In genomic region chr2:86078801-86079545, GRCh38 we compare ENCODE assay signal across 8 cellular contexts. TPM values are rescaled to one million over a fixed set of nuclear protein-coding genes. Genes with fewer than 3 reads are reported as not detected.
A peak's percentile ranks its signal among the peaks of the same experiment; 100 is the strongest.
DNase-seq lines count a peak whose midpoint lies in the region; ATAC-seq and TF ChIP-seq lines count a peak whose summit lies in the region.

No MANE protein-coding gene starts in this region.

- peak in 5 of 6 experiments; percentile 11 to 50 (median 27) for DNase-seq in stimulated activated naive CD4-positive, alpha-beta T cell (lab: John Stamatoyannopoulos, UW)
- DNase-seq in stimulated activated naive CD4-positive, alpha-beta T cell treated with Interleukin-2 at 50 U/mL for 16 hours (lab: John Stamatoyannopoulos, UW): no peak
- DNase-seq in NCI-H226: peak; percentile 37
- peak in 44 of 61 donors; percentile 10 to 82 (median 45) for DNase-seq in caudate nucleus (lab: John Stamatoyannopoulos, UW)
- no peak for DNase-seq in NOMO-1 (lab: John Stamatoyannopoulos, UW; ENCODE audit: unreplicated experiment in 2 of 2)

- H3K9ac ChIP-seq in liver (ENCODE audit: low read depth in 1 of 2, low read length in 2 of 2): no peak overlapping the region

- H3K4me1 ChIP-seq in liver (ENCODE audit: control insufficient read depth in 4 of 4, insufficient read depth in 4 of 4, low read length in 3 of 4): peaks cover 4 to 27% (median 20%) of the 10 kb centered on the region in 4 donors

- H3K27me3 ChIP-seq in liver (ENCODE audit: control insufficient read depth in 4 of 4, insufficient read depth in 4 of 4, low read length in 3 of 4): no peaks in the 10 kb centered on the region

- peak; percentile 90 to 93 for TF ChIP-seq RAD21 in liver (IDR thresholded peaks at IDR 0.05)

- WGBS in liver: 41% methylated on average over 7 of the region's 7 CpGs

- H3K36me3 ChIP-seq in liver (ENCODE audit: control insufficient read depth in 4 of 4, insufficient read depth in 3 of 4, low read depth in 1 of 4, low read length in 3 of 4): peaks cover 0 to 21% (median 10%) of the 10 kb centered on the region in 4 donors

- no peak overlapping the region for H3K4me3 ChIP-seq in liver (ENCODE audit: low read depth in 1 of 3, low read length in 3 of 3)

- no peaks in the 10 kb centered on the region for H3K9me3 ChIP-seq in liver (ENCODE audit: control insufficient read depth in 4 of 4, low read length in 3 of 4)

- H3K27ac ChIP-seq in caudate nucleus (ENCODE audit: low read depth, low read length) (no peak overlapping the region), liver (ENCODE audit: low read depth in 1 of 2, low read length in 2 of 2) (no peak overlapping the region)

- no peak for ATAC-seq in HG03457 (IDR thresholded peaks at IDR 0.05; ENCODE audit: unreplicated experiment)
- no peak for ATAC-seq in HG03354 (IDR thresholded peaks at IDR 0.05; ENCODE audit: poor library complexity, severe bottlenecking, unreplicated experiment)

- peak; percentile 58 for TF ChIP-seq CTCF in liver (IDR thresholded peaks at IDR 0.05; ENCODE audit: low read depth, low read length, missing input control)

TF ChIP-seq in liver, 16 proteins besides CTCF, POLR2A, EP300 and RAD21:
- TF ChIP-seq NR2F2 (IDR thresholded peaks at IDR 0.05) (no peak), MAX (IDR thresholded peaks at IDR 0.05) (no peak), YY1 (IDR thresholded peaks at IDR 0.05) (no peak), EGR1 (IDR thresholded peaks at IDR 0.05; ENCODE audit: low read depth in 2 of 2) (no peak), RXRA (IDR thresholded peaks at IDR 0.05) (no peak), HNF4A (conservative IDR thresholded peaks at IDR 0.05) (no peak), HNF4G (IDR thresholded peaks at IDR 0.05) (no peak), SP1 (IDR thresholded peaks at IDR 0.05) (no peak), ZBTB33 (IDR thresholded peaks at IDR 0.05) (no peak), ATF3 (IDR thresholded peaks at IDR 0.05) (no peak), REST (IDR thresholded peaks at IDR 0.05) (no peak), JUND (IDR thresholded peaks at IDR 0.05) (no peak), GABPA (IDR thresholded peaks at IDR 0.05 in 1 of 2, conservative IDR thresholded peaks at IDR 0.05 in 1 of 2) (no peak), FOXA2 (IDR thresholded peaks at IDR 0.05) (no peak)

RNA-seq across cellular contexts. Expression of gene POLR1A, which starts 26.7 kb away (rescaled TPM):
- total RNA-seq in liver: 10 to 100 TPM in 1 of 2 donors, 1 to 10 TPM in 1; 7.5 to 12.3 TPM
- 1 to 10 TPM; 3.2 to 4.7 TPM for polyA plus RNA-seq in liver

RNA-seq across cellular contexts. Expression of gene PTCD3, which starts 27.1 kb away (rescaled TPM):
- 10 to 100 TPM; 53.6 to 74.6 TPM for total RNA-seq in liver
- 10 to 100 TPM; 25.5 to 36.7 TPM for polyA plus RNA-seq in liver

Comparison
In these comparisons a context has a peak if more than half of its experiments do, and no peak if none do; other contexts are left out.
1. DNase-seq: peak in stimulated activated naive CD4-positive, alpha-beta T cell (5 of 6), NCI-H226 (single experiment) and caudate nucleus (44 of 61); none in stimulated activated naive CD4-positive, alpha-beta T cell treated with Interleukin-2 at 50 U/mL for 16 hours (single experiment) and NOMO-1 (0 of 2).